ENCODE assay signal across 11 cellular contexts in the genomic region with DNA sequence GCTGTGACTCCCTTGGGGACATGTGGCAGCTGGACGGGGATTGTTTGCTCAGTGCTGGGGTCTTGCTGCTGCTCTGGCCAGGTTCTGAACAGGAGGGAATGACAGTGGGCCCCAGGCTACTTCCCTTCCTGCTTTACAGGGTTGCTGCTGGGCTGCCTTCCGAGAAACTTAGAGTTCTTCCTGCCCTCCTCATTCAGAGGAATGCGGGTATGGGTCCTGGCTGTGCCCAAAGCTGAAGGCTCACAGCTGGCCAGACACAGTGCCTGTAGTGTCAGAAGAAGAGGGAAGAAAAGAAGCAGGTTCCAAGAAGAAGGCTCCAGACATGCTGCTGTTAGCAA.
A peak's percentile ranks its signal among the peaks of the same experiment; 100 is the strongest.
DNase-seq lines count a peak whose midpoint lies in the region; ATAC-seq, FAIRE-seq and TF ChIP-seq lines count a peak whose summit lies in the region.
"Had no signal": no experiment of that assay in that cellular context is flagged by ENCODE, and none has a peak within 500 bp of the region (broad histone marks: within the 10 kb centered on the region; RNA-seq: fewer than 3 reads in every experiment).

No MANE protein-coding gene starts in this region.

- H3K9me3 ChIP-seq in spleen, result no peaks in the 10 kb centered on the region

- no peak for TF ChIP-seq CTCF in choroid plexus epithelial cell (conservative IDR thresholded peaks at IDR 0.05; ENCODE audit: low read depth, low read length)
- no peak for TF ChIP-seq CTCF in spleen (IDR thresholded peaks at IDR 0.05 in 8 of 11, conservative IDR thresholded peaks at IDR 0.05 in 3 of 11)

- no peak for TF ChIP-seq POLR2A in spleen (IDR thresholded peaks at IDR 0.05)

- ATAC-seq in left colon (peak; percentile 35), HG03108 (IDR thresholded peaks at IDR 0.05; ENCODE audit: unreplicated experiment) (no peak)

- no peak overlapping the region for H3K4me3 ChIP-seq in choroid plexus epithelial cell (ENCODE audit: low read depth, low read length)
- no peak overlapping the region for H3K4me3 ChIP-seq in spleen

- H3K4me1 ChIP-seq in spleen, result peaks cover 0 to 23% (median 7%) of the 10 kb centered on the region in 6 donors

- no peaks in the 10 kb centered on the region for H3K27me3 ChIP-seq in spleen (replicated peaks in 1 of 7)

- H3K36me3 ChIP-seq in spleen, result no peaks in the 10 kb centered on the region

- no peak for FAIRE-seq in HTR-8/SVneo (lab: Jason Lieb, UNC)

- peak; percentile 68 for DNase-seq in HTR-8/SVneo (ENCODE audit: insufficient read length, low spot score)
- DNase-seq in choroid plexus epithelial cell (ENCODE audit: low read depth), result peak; percentile 55
- DNase-seq in left colon, result peak in 1 of 2 donors; percentile 65
- DNase-seq in stromal cell of bone marrow (ENCODE audit: low read depth), result peak; percentile 25
- no peak for DNase-seq in spleen
- no peak for DNase-seq in NCI-H1105 treated with DMSO at 0.1 percent for 48 hours (lab: John Stamatoyannopoulos, UW)
- no peak for DNase-seq in DMS153 (lab: John Stamatoyannopoulos, UW)
- DNase-seq: activated B cell treated with CpG ODN at 0.5 μM for 24 hours; activated naive CD4-positive, alpha-beta T cell treated with anti-CD3 and anti-CD28 coated beads, Interleukin-2, amount 50 U/mL, for 16 hours; occipital lobe had no signal

- WGBS in spleen, 5 donors, result 23 to 62% (median 40%) methylated on average over 3 of the region's 3 CpGs

- intact Hi-C loops in left colon (cut with DNase I, micrococcal nuclease) (no loop called here), spleen (cut with DNase I; ENCODE audit: low total_unique reads) (no loop called here)

- peak overlapping the region in 2 of 8 donors; percentile 18 to 37 for H3K27ac ChIP-seq in spleen

Comparison
In these comparisons a context has a peak if more than half of its experiments do, and no peak if none do; other contexts are left out.
1. DNase-seq: peak in HTR-8/SVneo (single experiment), choroid plexus epithelial cell (single experiment) and stromal cell of bone marrow (single experiment); none in spleen (single experiment), NCI-H1105 treated with DMSO at 0.1 percent for 48 hours (single experiment) and DMS153 (single experiment).